ENCODE assay signal across 8 cellular contexts in genomic region chr12:4037747-4038312, GRCh38.
DNase-seq lines count a peak whose midpoint lies in the region; FAIRE-seq and TF ChIP-seq lines count a peak whose summit lies in the region.

No MANE protein-coding gene starts in this region.

- DNase-seq in DMS 273 (lab: John Stamatoyannopoulos, UW; ENCODE audit: unreplicated experiment) (peak; percentile 62), DMS 273 treated with DMSO at 0.1 percent for 48 hours (lab: John Stamatoyannopoulos, UW) (no peak), bronchial epithelial cell (ENCODE audit: low read depth) (peak; percentile 53), medulla oblongata (ENCODE audit: extremely low spot score) (peak; percentile 63), GM19239 (ENCODE audit: insufficient read length, low spot score) (no peak), immature natural killer cell (no peak)
- DNase-seq in central memory CD4-positive, alpha-beta T cell: no peak

- no peaks in the 10 kb centered on the region for H3F3A ChIP-seq in Loucy (ENCODE audit: low read depth)

- H4K20me1 ChIP-seq in Loucy (ENCODE audit: insufficient read depth, low read length, poor library complexity, severe bottlenecking): no peaks in the 10 kb centered on the region

- no peak overlapping the region for H2AFZ ChIP-seq in Loucy (ENCODE audit: low read length)

- no peaks in the 10 kb centered on the region for H3K9me2 ChIP-seq in Loucy (replicated peaks; ENCODE audit: low read depth, low read length)

- H3K36me3 Mint-ChIP-seq in immature natural killer cell: no peaks in the 10 kb centered on the region

- peaks cover 0 to 13% (median 2%) of the 10 kb centered on the region in 3 donors for H3K27me3 Mint-ChIP-seq in immature natural killer cell (ENCODE audit: low read depth in 3 of 3)

- no peak overlapping the region for H3K9ac ChIP-seq in Loucy (ENCODE audit: low read depth, low read length, poor library complexity, severe bottlenecking)

- H3K79me2 ChIP-seq in Loucy (ENCODE audit: insufficient read depth, low read length): no peaks in the 10 kb centered on the region

- H3K36me3 ChIP-seq in Loucy (ENCODE audit: insufficient read depth, low read length) (no peaks in the 10 kb centered on the region), bronchial epithelial cell (ENCODE audit: control insufficient read depth, insufficient read depth, low read length) (no peaks in the 10 kb centered on the region)

- no peaks in the 10 kb centered on the region for H3K4me1 Mint-ChIP-seq in immature natural killer cell

- H3K4me3 ChIP-seq in Loucy (ENCODE audit: low read length, poor library complexity, severe bottlenecking): no peak overlapping the region
- H3K4me3 ChIP-seq in bronchial epithelial cell (ENCODE audit: low read depth, low read length): no peak overlapping the region

- no peaks in the 10 kb centered on the region for H3K9me3 Mint-ChIP-seq in immature natural killer cell

- H3K4me3 Mint-ChIP-seq in immature natural killer cell: no peak overlapping the region

- H3K4me2 ChIP-seq in Loucy (ENCODE audit: low read depth, low read length, poor library complexity, severe bottlenecking): no peak overlapping the region

- H3K27me3 ChIP-seq in Loucy (ENCODE audit: insufficient read depth, low read length, poor library complexity, severe bottlenecking): no peaks in the 10 kb centered on the region
- no peaks in the 10 kb centered on the region for H3K27me3 ChIP-seq in bronchial epithelial cell (ENCODE audit: control insufficient read depth, insufficient read depth, low read length)

- peak; percentile 68 for TF ChIP-seq CTCF in Loucy (conservative IDR thresholded peaks at IDR 0.05; ENCODE audit: low read length)
- TF ChIP-seq CTCF in bronchial epithelial cell (IDR thresholded peaks at IDR 0.05; ENCODE audit: insufficient read depth, low read length, severe bottlenecking): peak; percentile 69

- no peak for FAIRE-seq in bronchial epithelial cell (lab: Jason Lieb, UNC)
- FAIRE-seq in GM19239 (lab: Jason Lieb, UNC): no peak

- H3K4me1 ChIP-seq in Loucy (ENCODE audit: insufficient read depth, low read length, poor library complexity, severe bottlenecking): no peaks in the 10 kb centered on the region

- H3K27ac Mint-ChIP-seq in immature natural killer cell: no peak overlapping the region

- no peaks in the 10 kb centered on the region for H3K9me3 ChIP-seq in Loucy (ENCODE audit: insufficient read depth, low read depth, low read length)

Comparison
In these comparisons a context has a peak if more than half of its experiments do, and no peak if none do; other contexts are left out.
1. DNase-seq: peak in DMS 273 (single experiment), bronchial epithelial cell (single experiment) and medulla oblongata (single experiment); none in DMS 273 treated with DMSO at 0.1 percent for 48 hours (single experiment), GM19239 (single experiment), central memory CD4-positive, alpha-beta T cell (single experiment) and immature natural killer cell (0 of 3).